Comparison of ENCODE assay signal across 8 cellular contexts in genomic region chr17:38798614-38799500, GRCh38. TPM values are rescaled to one million over a fixed set of nuclear protein-coding genes. Genes with fewer than 3 reads are reported as not detected.
DNase-seq lines count a peak whose midpoint lies in the region; ATAC-seq and TF ChIP-seq lines count a peak whose summit lies in the region.

No MANE protein-coding gene starts in this region.

- H3K27ac Mint-ChIP-seq in Caco-2 (ENCODE audit: unreplicated experiment) = peak overlapping the region; percentile 91
- peak overlapping the region; percentile 96 to 99 (median 99) for H3K27ac Mint-ChIP-seq in brain

- intact Hi-C loops in Caco-2 (cut with micrococcal nuclease; ENCODE audit: unreplicated experiment) = loop anchor here (1.0 kb wide), 1 partner anchor 47 kb away; the partner anchor contains the start of gene PSMB3

- H3K9me3 ChIP-seq in Caco-2 (no peaks in the 10 kb centered on the region), smooth muscle cell (replicated peaks; ENCODE audit: low read depth) (no peaks in the 10 kb centered on the region)

- BruUV-seq in Caco-2 (replicated peaks; lab: Mats Ljungman, UMichigan) = TSS peak; percentile 36

- no peaks in the 10 kb centered on the region for H3F3A ChIP-seq in smooth muscle cell (ENCODE audit: low read depth)

- DNase-seq in Caco-2 = peak in 1 of 2 experiments; percentile 51
- DNase-seq in HUDEP-2 (lab: John Stamatoyannopoulos, UW; ENCODE audit: unreplicated experiment in 76 of 76) = peak in 40 of 76 experiments; percentile 3 to 66 (median 41)
- peak; percentile 39 for DNase-seq in T-helper 22 cell (ENCODE audit: low read depth)
- peak; percentile 55 for DNase-seq in iPS-NIHi7 (ENCODE audit: extremely low spot score)
- no peak for DNase-seq in smooth muscle cell (lab: John Stamatoyannopoulos, UW; ENCODE audit: unreplicated experiment)
- no peak for DNase-seq in GM10248 (ENCODE audit: extremely low spot score)

- H3K9ac ChIP-seq in smooth muscle cell (ENCODE audit: low read depth) = peak overlapping the region; percentile 100

- POLR2A ChIA-PET in Caco-2 (lab: Charles Lee) (interaction anchor here (1.5 kb wide), 1 partner anchor 26 kb away, joined by 3 read pairs; the partner anchor contains the start of gene CWC25), GM10248 (lab: Yijun Ruan, JAX) (interaction anchor here (1.3 kb wide), 1 partner anchor 47 kb away, joined by 3 read pairs; the partner anchor contains the start of gene PSMB3)

- no peaks in the 10 kb centered on the region for H3K27me3 Mint-ChIP-seq in Caco-2 (ENCODE audit: insufficient read depth, unreplicated experiment)
- peaks cover 13% of the 10 kb centered on the region for H3K27me3 Mint-ChIP-seq in brain

- WGBS in smooth muscle cell (ENCODE audit: low lambda C conversion rate) = under 1% methylated on average over 39 of the region's 53 CpGs

- H3K9me3 Mint-ChIP-seq in Caco-2 (ENCODE audit: unreplicated experiment) (no peaks in the 10 kb centered on the region), brain (no peaks in the 10 kb centered on the region)

- H3K36me3 ChIP-seq in Caco-2 (ENCODE audit: control insufficient read depth, insufficient read depth, low read length) (0 out of 2 replicates have a peak, but pooled peaks cover 2% of the 10 kb centered on the region), smooth muscle cell (ENCODE audit: low read depth) (peaks cover 1% of the 10 kb centered on the region)

- H3K4me3 Mint-ChIP-seq in Caco-2 (ENCODE audit: unreplicated experiment) (peak overlapping the region; percentile 93), brain (peak overlapping the region; percentile 95 to 99 (median 97))

- H4K20me1 ChIP-seq in smooth muscle cell (ENCODE audit: low read depth) = peaks cover 50% of the 10 kb centered on the region

- H3K4me2 ChIP-seq in smooth muscle cell = peak overlapping the region; percentile 94

- H3K4me1 Mint-ChIP-seq in Caco-2 (ENCODE audit: low read depth, unreplicated experiment) = peaks cover 32% of the 10 kb centered on the region
- peaks cover 52% of the 10 kb centered on the region for H3K4me1 Mint-ChIP-seq in brain

- H3K27me3 ChIP-seq in Caco-2 (replicated peaks; ENCODE audit: control insufficient read depth, insufficient read depth, low read length) (no peaks in the 10 kb centered on the region), smooth muscle cell (ENCODE audit: low read depth) (no peaks in the 10 kb centered on the region)

- peak overlapping the region; percentile 99 for H3K27ac ChIP-seq in smooth muscle cell (ENCODE audit: low read depth)

- TF ChIP-seq CTCF in Caco-2 (IDR thresholded peaks at IDR 0.05; ENCODE audit: insufficient read depth in 1 of 2, low read depth in 1 of 2, low read length in 1 of 2, severe bottlenecking in 1 of 2, unreplicated experiment in 1 of 2) (no peak), brain (conservative IDR thresholded peaks at IDR 0.05) (no peak), smooth muscle cell (IDR thresholded peaks at IDR 0.05; ENCODE audit: borderline replicate concordance, insufficient read depth, poor library complexity, severe bottlenecking) (no peak), GM10248 (IDR thresholded peaks at IDR 0.05; ENCODE audit: control extremely low read depth, extremely low read depth, low read depth, missing control alignments) (no peak)

- peak; percentile 12 for ATAC-seq in GM21367 (IDR thresholded peaks at IDR 0.05; ENCODE audit: unreplicated experiment)

- H3K4me1 ChIP-seq in Caco-2 (peaks cover 10% of the 10 kb centered on the region), smooth muscle cell (ENCODE audit: low read depth) (peaks cover 14% of the 10 kb centered on the region)

- peaks cover 51% of the 10 kb centered on the region for H3K79me2 ChIP-seq in smooth muscle cell (ENCODE audit: low read depth)

- peaks cover 67% of the 10 kb centered on the region for H3K36me3 Mint-ChIP-seq in Caco-2 (ENCODE audit: insufficient read depth, unreplicated experiment)
- peaks cover 61% of the 10 kb centered on the region for H3K36me3 Mint-ChIP-seq in brain

- no peak overlapping the region for H2AFZ ChIP-seq in smooth muscle cell (ENCODE audit: low read depth)

- CTCF ChIA-PET in Caco-2 (lab: Charles Lee) (interaction anchor here (0.6 to 1.1 kb wide), 4 partner anchors 64 to 657 kb away, joined by 3 to 4 read pairs (median 4); no protein-coding TSS in a partner anchor), GM10248 (lab: Yijun Ruan, JAX) (interaction anchor here (1.2 kb wide), 1 partner anchor 37 kb away, joined by 3 read pairs; no protein-coding TSS in a partner anchor)

- H3K4me3 ChIP-seq in Caco-2 (ENCODE audit: low read depth, low read length) (peak overlapping the region; percentile 97), smooth muscle cell (peak overlapping the region; percentile 92)

RNA-seq across cellular contexts. Expression of gene PIP4K2B, which starts 0.5 kb away (rescaled TPM):
- total RNA-seq in Caco-2 (2022) = 39.6 and 42.3 TPM in 2 replicates
- polyA plus RNA-seq in brain (ENCODE audit: insufficient read depth, low read depth, low replicate concordance) = 90.8 TPM
- total RNA-seq in smooth muscle cell = 31.9 and 46.5 TPM in 2 replicates
- 11.1 and 13.7 TPM in 2 replicates for polyA plus RNA-seq in smooth muscle cell

RNA-seq across cellular contexts. Expression of gene CWC25, which starts 26.3 kb away (rescaled TPM):
- total RNA-seq in Caco-2 (2022) = 18.2 and 19.1 TPM in 2 replicates
- polyA plus RNA-seq in brain (ENCODE audit: insufficient read depth, low read depth, low replicate concordance) = 9.2 TPM
- total RNA-seq in smooth muscle cell = 9.2 and 26.0 TPM in 2 replicates
- 11.0 and 17.2 TPM in 2 replicates for polyA plus RNA-seq in smooth muscle cell

RNA-seq across cellular contexts. Expression of gene PSMB3, which starts 46.3 kb away (rescaled TPM):
- 427 and 465 TPM in 2 replicates for total RNA-seq in Caco-2 (2022)
- 278 TPM for polyA plus RNA-seq in brain (ENCODE audit: insufficient read depth, low read depth, low replicate concordance)
- total RNA-seq in smooth muscle cell = 265 and 312 TPM in 2 replicates
- polyA plus RNA-seq in smooth muscle cell = 346 and 358 TPM in 2 replicates

RNA-seq across cellular contexts. Expression of gene PCGF2, which starts 50.7 kb away (rescaled TPM):
- total RNA-seq in Caco-2 (2022) = 91.3 and 95.1 TPM in 2 replicates
- 88.3 TPM for polyA plus RNA-seq in brain (ENCODE audit: insufficient read depth, low read depth, low replicate concordance)
- total RNA-seq in smooth muscle cell = 4.7 and 11.6 TPM in 2 replicates
- polyA plus RNA-seq in smooth muscle cell = 6.1 and 11.2 TPM in 2 replicates

RNA-seq across cellular contexts. Expression of gene RPL23, which starts 54.7 kb away (rescaled TPM):
- total RNA-seq in Caco-2 (2022) (2,216 and 2,327 TPM in 2 replicates), smooth muscle cell (1,675 and 1,715 TPM in 2 replicates)
- polyA plus RNA-seq in brain (ENCODE audit: insufficient read depth, low read depth, low replicate concordance) (2,078 TPM), smooth muscle cell (435 and 499 TPM in 2 replicates)

Comparison
In these comparisons a context has a peak if more than half of its experiments do, and no peak if none do; other contexts are left out.
1. DNase-seq: peak in HUDEP-2 (40 of 76), T-helper 22 cell (single experiment) and iPS-NIHi7 (single experiment); none in smooth muscle cell (single experiment) and GM10248 (single experiment).